ENCODE assay signal across 8 cellular contexts in genomic region chr15:42736793-42737528, GRCh38.
DNase-seq lines count a peak whose midpoint lies in the region; ATAC-seq and TF ChIP-seq lines count a peak whose summit lies in the region.

Gene CDAN1, minus strand, starts transcription at chr15:42737128. Its CDS starts 26 bp downstream, at chr15:42737102.

- H3K27me3 ChIP-seq in effector memory CD4-positive, alpha-beta T cell (replicated peaks; ENCODE audit: control insufficient read depth, insufficient read depth, low read length, poor library complexity, severe bottlenecking): no peaks in the 10 kb centered on the region

- peak within 1 kb of the TSS; percentile 80 for H3K4me3 ChIP-seq in effector memory CD4-positive, alpha-beta T cell (ENCODE audit: insufficient read depth, low read depth, low read length, poor library complexity, severe bottlenecking)

- peak; percentile 90 for DNase-seq in NK-92 treated with Interleukin-12 subunit alpha and Interleukin-12 subunit beta, amount 100 ng/mL, for 24 hours (lab: John Stamatoyannopoulos, UW)
- peak; percentile 98 for DNase-seq in activated CD8-positive, alpha-beta memory T cell treated with anti-CD3 and anti-CD28 coated beads for 24 hours
- peak; percentile 89 to 92 (median 89) for DNase-seq in effector memory CD4-positive, alpha-beta T cell
- peak; percentile 82 for DNase-seq in medulla oblongata (ENCODE audit: extremely low spot score)
- DNase-seq in stimulated activated CD4-positive, alpha-beta T cell treated with anti-CD3 and anti-CD28 coated beads, TNF-alpha, amount 100 ng/mL, for 4 hours (ENCODE audit: low read depth in 3 of 3): peak; percentile 84 to 90 (median 89)

- H3K9me3 ChIP-seq in effector memory CD4-positive, alpha-beta T cell (ENCODE audit: control insufficient read depth, low read length): no peaks in the 10 kb centered on the region

- H3K36me3 ChIP-seq in effector memory CD4-positive, alpha-beta T cell (ENCODE audit: control insufficient read depth, insufficient read depth, low read length): peaks cover 18% of the 10 kb centered on the region

- ATAC-seq in GM19395 (IDR thresholded peaks at IDR 0.05; ENCODE audit: unreplicated experiment): peak; percentile 69
- peak; percentile 72 for ATAC-seq in HG03565 (IDR thresholded peaks at IDR 0.05; ENCODE audit: unreplicated experiment)

- H3K27ac ChIP-seq in C4-2B: peak within 1 kb of the TSS; percentile 82
- peak within 1 kb of the TSS; percentile 72 for H3K27ac ChIP-seq in effector memory CD4-positive, alpha-beta T cell (ENCODE audit: insufficient read depth, low read length, poor library complexity, severe bottlenecking)

- H3K4me1 ChIP-seq in effector memory CD4-positive, alpha-beta T cell (ENCODE audit: control insufficient read depth, insufficient read depth, low read length, poor library complexity, severe bottlenecking): peaks cover 12% of the 10 kb centered on the region

- no peak for TF ChIP-seq CTCF in C4-2B (conservative IDR thresholded peaks at IDR 0.05)

Comparison
In these comparisons a context has a peak if more than half of its experiments do, and no peak if none do; other contexts are left out.
1. Peak in every context shown above with its lines: DNase-seq, ATAC-seq, H3K4me3 ChIP-seq and H3K27ac ChIP-seq.